Comparison of ENCODE assay signal across 2 cellular contexts in the genomic region with DNA sequence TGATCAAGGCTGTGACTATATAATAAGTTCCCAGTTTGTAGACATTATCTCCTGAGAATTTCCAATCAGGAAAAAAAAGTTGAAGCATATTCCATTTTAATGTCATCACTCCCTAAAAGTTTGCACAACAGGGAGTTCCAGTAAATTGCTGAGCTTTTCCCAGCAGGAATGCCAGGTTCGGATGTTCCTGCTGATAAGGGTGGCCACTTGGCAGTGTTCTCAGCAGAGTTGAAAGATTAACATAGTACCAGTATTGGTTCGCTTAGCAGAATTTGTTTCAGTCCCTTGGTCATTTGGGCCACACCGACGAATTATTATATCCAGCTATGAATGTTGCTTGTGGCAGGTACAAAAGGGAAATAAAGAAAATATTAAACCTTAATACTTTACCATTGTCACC.
TF ChIP-seq lines count a peak whose summit lies in the region.

No MANE protein-coding gene starts in this region.

TF ChIP-seq in HEK293, 187 proteins besides CTCF, POLR2A, EP300 and RAD21:
- TF ChIP-seq SCRT2 (tag by site-specific recombination; IDR thresholded peaks at IDR 0.05), result no peak
- no peak for TF ChIP-seq ZNF768 (tag by site-specific recombination; IDR thresholded peaks at IDR 0.05)
- no peak for TF ChIP-seq ZNF777 (tag by site-specific recombination; IDR thresholded peaks at IDR 0.05; ENCODE audit: borderline replicate concordance)
- peak; percentile 67 for TF ChIP-seq ZIC2 (tag by site-specific recombination; IDR thresholded peaks at IDR 0.05)
- peak; percentile 46; the same call in 1 of the 2 replicates for TF ChIP-seq ZNF341 (tag by site-specific recombination; IDR thresholded peaks at IDR 0.05; ENCODE audit: low read depth)
- TF ChIP-seq ZNF202 (tag by site-specific recombination; IDR thresholded peaks at IDR 0.05; ENCODE audit: borderline replicate concordance), result no peak
- TF ChIP-seq FEZF1 (tag by site-specific recombination; IDR thresholded peaks at IDR 0.05), result peak; percentile 41
- no peak for TF ChIP-seq ZNF600 (tag by site-specific recombination; IDR thresholded peaks at IDR 0.05)
- TF ChIP-seq, protein P1, sequence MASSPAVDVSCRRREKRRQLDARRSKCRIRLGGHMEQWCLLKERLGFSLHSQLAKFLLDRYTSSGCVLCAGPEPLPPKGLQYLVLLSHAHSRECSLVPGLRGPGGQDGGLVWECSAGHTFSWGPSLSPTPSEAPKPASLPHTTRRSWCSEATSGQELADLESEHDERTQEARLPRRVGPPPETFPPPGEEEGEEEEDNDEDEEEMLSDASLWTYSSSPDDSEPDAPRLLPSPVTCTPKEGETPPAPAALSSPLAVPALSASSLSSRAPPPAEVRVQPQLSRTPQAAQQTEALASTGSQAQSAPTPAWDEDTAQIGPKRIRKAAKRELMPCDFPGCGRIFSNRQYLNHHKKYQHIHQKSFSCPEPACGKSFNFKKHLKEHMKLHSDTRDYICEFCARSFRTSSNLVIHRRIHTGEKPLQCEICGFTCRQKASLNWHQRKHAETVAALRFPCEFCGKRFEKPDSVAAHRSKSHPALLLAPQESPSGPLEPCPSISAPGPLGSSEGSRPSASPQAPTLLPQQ (tag by site-specific recombination; IDR thresholded peaks at IDR 0.05), result no peak

TF ChIP-seq in GM12891, 5 proteins besides CTCF, POLR2A, EP300 and RAD21:
- no peak for TF ChIP-seq PAX5 (IDR thresholded peaks at IDR 0.05; ENCODE audit: insufficient read depth, low read length, severe bottlenecking)
TF ChIP-seq in GM12891: peak in this region for 0.
